In genomic region chr19:18279266-18279515, GRCh38 we compare ENCODE assay signal across 1 cellular context.
TF ChIP-seq lines count a peak whose summit lies in the region.

No MANE protein-coding gene starts in this region.

TF ChIP-seq in GM23338, 12 proteins besides CTCF, POLR2A, EP300 and RAD21 (continued from another document):
- no peak for TF ChIP-seq ZNF462 (CRISPR knock-in tag; IDR thresholded peaks at IDR 0.05)
- TF ChIP-seq STAT1 (IDR thresholded peaks at IDR 0.05; ENCODE audit: unreplicated experiment) = no peak
